ENCODE assay signal across 29 cellular contexts in the genomic region with DNA sequence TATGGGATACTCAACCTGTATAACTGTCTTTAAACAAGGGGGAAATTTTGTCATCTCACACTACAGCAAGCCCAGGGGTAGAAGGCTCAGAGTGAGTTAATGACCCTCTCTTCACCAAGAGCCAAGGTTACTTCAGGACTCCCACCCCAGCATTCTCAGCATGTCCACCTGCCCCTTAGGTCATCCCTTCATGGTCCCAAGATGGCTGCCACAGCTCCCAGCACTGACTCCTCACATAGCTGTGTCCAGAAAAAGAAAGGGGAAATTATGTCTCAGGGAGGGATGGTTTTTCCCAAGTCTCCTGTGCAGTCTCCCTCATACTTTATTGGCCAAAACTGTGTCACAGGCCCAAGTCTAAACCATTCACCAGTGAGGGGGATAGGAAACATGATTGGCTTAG. TPM values are rescaled to one million over a fixed set of nuclear protein-coding genes. Genes with fewer than 3 reads are reported as not detected.
A peak's percentile ranks its signal among the peaks of the same experiment; 100 is the strongest.
DNase-seq lines count a peak whose midpoint lies in the region; ATAC-seq and TF ChIP-seq lines count a peak whose summit lies in the region.
"Had no signal": no experiment of that assay in that cellular context is flagged by ENCODE, and none has a peak within 500 bp of the region (broad histone marks: within the 10 kb centered on the region; RNA-seq: fewer than 3 reads in every experiment).

No MANE protein-coding gene starts in this region.

- H3K27ac Mint-ChIP-seq in stimulated activated naive CD8-positive, alpha-beta T cell treated with anti-CD3 and anti-CD28 coated beads, Interleukin-15, Interleukin-2, amounts not matched to agents 100 ng/mL and 50 ng/mL, for 24 hours, result peak overlapping the region; percentile 1
- H3K27ac Mint-ChIP-seq in nephron, result peak overlapping the region; percentile 43 to 93 (median 86)
- peak overlapping the region; percentile 25 for H3K27ac Mint-ChIP-seq in type B pancreatic cell
- H3K27ac Mint-ChIP-seq: natural killer cell had no signal

- no peaks in the 10 kb centered on the region for H3K27me3 ChIP-seq in WERI-Rb-1 (ENCODE audit: insufficient read depth, low read depth, severe bottlenecking)
- H3K27me3 ChIP-seq: BLaER1 treated with 17β-estradiol and CSF1 and Interleukin-3, amounts not matched to agents 10 nM and 100 nM; heart right ventricle; pancreas; suprapubic skin had no signal

- no peak for ATAC-seq in stimulated activated naive CD8-positive, alpha-beta T cell treated with anti-CD3 and anti-CD28 coated beads, Interleukin-15, Interleukin-2, amounts not matched to agents 100 U/mL and 50 U/mL, for 24 hours
- ATAC-seq: heart right ventricle, natural killer cell, pancreas, SK-N-SH treated with all-trans-retinoic acid at 6 μM for 48 hours had no signal

- DNase-seq in stimulated activated naive CD8-positive, alpha-beta T cell treated with anti-CD3 and anti-CD28 coated beads, Interleukin-15, Interleukin-2, amounts not matched to agents 100 U/mL and 50 U/mL, for 24 hours, result no peak
- DNase-seq in WERI-Rb-1, result no peak
- DNase-seq in type B pancreatic cell (ENCODE audit: extremely low spot score, unreplicated experiment), result no peak
- DNase-seq in RKO (ENCODE audit: low spot score), result no peak
- DNase-seq in Kasumi-1 (lab: John Stamatoyannopoulos, UW), result no peak
- DNase-seq in AG20443 (ENCODE audit: low spot score), result no peak
- DNase-seq: activated CD4-positive, alpha-beta T cell treated with anti-CD3 and anti-CD28 coated beads for 48 hours; activated CD8-positive, alpha-beta memory T cell treated with anti-CD3 and anti-CD28 coated beads, Interleukin-2, amount 50 U/mL, for 4 hours; Calu3; DND-41; foreskin fibroblast; H9; heart right ventricle; Karpas-422; midbrain; MV-4-11; natural killer cell; NCI-H1436 treated with DMSO at 0.1 percent for 48 hours; NCI-H2107; NCI-H446; pancreas; stimulated activated CD4-positive, alpha-beta T cell treated with anti-CD3 and anti-CD28 coated beads, Interleukin-2, amount 100 ng/mL, for 48 hours; T-helper 2 cell had no signal

- peaks cover 28% of the 10 kb centered on the region for H3K4me1 Mint-ChIP-seq in stimulated activated naive CD8-positive, alpha-beta T cell treated with anti-CD3 and anti-CD28 coated beads, Interleukin-15, Interleukin-2, amounts not matched to agents 100 ng/mL and 50 ng/mL, for 24 hours (ENCODE audit: low read depth)
- H3K4me1 Mint-ChIP-seq in nephron (peaks cover 13% of the 10 kb centered on the region), type B pancreatic cell (ENCODE audit: unreplicated experiment) (peaks cover 4% of the 10 kb centered on the region)

- peaks cover 69% of the 10 kb centered on the region for H3K36me3 Mint-ChIP-seq in stimulated activated naive CD8-positive, alpha-beta T cell treated with anti-CD3 and anti-CD28 coated beads, Interleukin-15, Interleukin-2, amounts not matched to agents 100 ng/mL and 50 ng/mL, for 24 hours (ENCODE audit: low read depth)
- H3K36me3 Mint-ChIP-seq in nephron (ENCODE audit: low read depth), result peaks cover 38% of the 10 kb centered on the region
- peaks cover 39% of the 10 kb centered on the region for H3K36me3 Mint-ChIP-seq in type B pancreatic cell
- H3K36me3 Mint-ChIP-seq: natural killer cell had no signal

- peak overlapping the region; percentile 82 for H3K27ac ChIP-seq in WERI-Rb-1
- H3K27ac ChIP-seq: heart right ventricle, pancreas had no signal

- H3K4me3 Mint-ChIP-seq in stimulated activated naive CD8-positive, alpha-beta T cell treated with anti-CD3 and anti-CD28 coated beads, Interleukin-15, Interleukin-2, amounts not matched to agents 100 ng/mL and 50 ng/mL, for 24 hours, result no peak overlapping the region
- H3K4me3 Mint-ChIP-seq in nephron, result peak overlapping the region in 1 of 3 experiments; percentile 22
- no peak overlapping the region for H3K4me3 Mint-ChIP-seq in type B pancreatic cell
- H3K4me3 Mint-ChIP-seq: H9, natural killer cell had no signal

- no peaks in the 10 kb centered on the region for H3K27me3 Mint-ChIP-seq in stimulated activated naive CD8-positive, alpha-beta T cell treated with anti-CD3 and anti-CD28 coated beads, Interleukin-15, Interleukin-2, amounts not matched to agents 100 ng/mL and 50 ng/mL, for 24 hours
- H3K27me3 Mint-ChIP-seq in nephron (ENCODE audit: low read depth), result no peaks in the 10 kb centered on the region
- H3K27me3 Mint-ChIP-seq in type B pancreatic cell, result no peaks in the 10 kb centered on the region

- no peak overlapping the region for H3K4me3 ChIP-seq in WERI-Rb-1 (ENCODE audit: low read depth, low read length)
- H3K4me3 ChIP-seq: BLaER1 treated with 17β-estradiol and CSF1 and Interleukin-3, amounts not matched to agents 10 nM and 100 nM; heart right ventricle; pancreas; suprapubic skin had no signal

- no peak for TF ChIP-seq CTCF in WERI-Rb-1 (IDR thresholded peaks at IDR 0.05; ENCODE audit: low read depth, low read length)
- TF ChIP-seq CTCF in nephron (IDR thresholded peaks at IDR 0.05; ENCODE audit: unreplicated experiment in 3 of 3), result no peak
- no peak for TF ChIP-seq CTCF in type B pancreatic cell (conservative IDR thresholded peaks at IDR 0.05)

- no peaks in the 10 kb centered on the region for H3K9me3 ChIP-seq in WERI-Rb-1 (ENCODE audit: severe bottlenecking)
- H3K9me3 ChIP-seq: BLaER1 treated with 17β-estradiol and CSF1 and Interleukin-3, amounts not matched to agents 10 nM and 100 nM; heart right ventricle; pancreas; suprapubic skin had no signal

- H3K9me3 Mint-ChIP-seq in stimulated activated naive CD8-positive, alpha-beta T cell treated with anti-CD3 and anti-CD28 coated beads, Interleukin-15, Interleukin-2, amounts not matched to agents 100 ng/mL and 50 ng/mL, for 24 hours, result no peaks in the 10 kb centered on the region
- no peaks in the 10 kb centered on the region for H3K9me3 Mint-ChIP-seq in nephron
- no peaks in the 10 kb centered on the region for H3K9me3 Mint-ChIP-seq in type B pancreatic cell
- H3K9me3 Mint-ChIP-seq: activated T-helper 2 cell treated with anti-CD3 and anti-CD28 coated beads, Interferon-gamma antibody, Interleukin-2, Interleukin-4, amounts not matched to agents 10 μg/mL and 5 μg/mL and 100 μg/mL, durations not matched to agents 14 hours and 24 hours and 36 hours; H9; natural killer cell had no signal

- H3K36me3 ChIP-seq in WERI-Rb-1, result peaks cover 67% of the 10 kb centered on the region

RNA-seq across cellular contexts. Expression of a gene that starts 36.9 kb away (rescaled TPM):
- total RNA-seq in type B pancreatic cell (ENCODE audit: low replicate concordance), result 246 and 281 TPM in 2 replicates

RNA-seq across cellular contexts. Expression of a gene that starts 53.9 kb away (rescaled TPM):
- 472 and 516 TPM in 2 replicates for total RNA-seq in type B pancreatic cell (ENCODE audit: low replicate concordance)

Comparison
In these comparisons a context has a peak if more than half of its experiments do, and no peak if none do; other contexts are left out.
1. H3K27ac Mint-ChIP-seq: peak in every context shown above with its lines; median percentile 86 in nephron; 25 in type B pancreatic cell; 1 in stimulated activated naive CD8-positive, alpha-beta T cell treated with anti-CD3 and anti-CD28 coated beads, Interleukin-15, Interleukin-2, amounts not matched to agents 100 ng/mL and 50 ng/mL, for 24 hours.